In the genomic region with DNA sequence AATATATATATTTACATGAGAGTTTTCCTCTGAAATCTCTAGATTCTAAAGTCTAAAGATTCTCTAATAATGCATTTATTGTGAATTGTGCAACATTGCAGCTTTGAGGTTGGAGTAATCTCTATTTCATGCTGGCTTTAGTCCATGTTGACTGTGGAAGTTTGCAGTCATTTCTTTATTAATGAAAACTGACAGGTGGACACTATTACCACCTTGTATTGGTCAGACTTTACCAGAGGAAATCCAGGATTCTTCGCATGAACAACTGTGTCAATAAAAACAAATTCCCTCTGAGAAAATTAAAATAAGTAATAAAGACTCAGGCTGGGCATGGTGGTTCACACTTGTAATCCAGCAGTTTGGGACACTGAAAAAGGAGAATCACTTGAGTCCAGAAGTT, we compare ENCODE assay signal across 18 cellular contexts.
DNase-seq lines count a peak whose midpoint lies in the region; ATAC-seq lines count a peak whose summit lies in the region.
"Had no signal": no experiment of that assay in that cellular context is flagged by ENCODE, and none has a peak within 500 bp of the region (broad histone marks: within the 10 kb centered on the region; RNA-seq: fewer than 3 reads in every experiment).

No MANE protein-coding gene starts in this region.

- H3K27me3 ChIP-seq in adipocyte (replicated peaks; ENCODE audit: control insufficient read depth, insufficient read depth, low read length): peaks cover 34% of the 10 kb centered on the region

- no peaks in the 10 kb centered on the region for H3K36me3 ChIP-seq in adipocyte (ENCODE audit: control insufficient read depth, insufficient read depth, low read length, severe bottlenecking)
- H3K36me3 ChIP-seq: HAP-1 had no signal

- no peak overlapping the region for H3K9ac ChIP-seq in adipocyte (ENCODE audit: low read length)

- no peak overlapping the region for H3K27ac Mint-ChIP-seq in activated T-cell treated with anti-CD3 and anti-CD28 coated beads, Interleukin-2, amount 50 U/mL, for 72 hours
- H3K27ac Mint-ChIP-seq: CD4-positive, alpha-beta memory T cell; HFFc6 had no signal

- no peaks in the 10 kb centered on the region for H3K4me1 ChIP-seq in adipocyte (ENCODE audit: control insufficient read depth, insufficient read depth, low read length)
- H3K4me1 ChIP-seq: HAP-1 had no signal

- H3K4me1 Mint-ChIP-seq in activated T-cell treated with anti-CD3 and anti-CD28 coated beads, Interleukin-2, amount 50 U/mL, for 4 hours (ENCODE audit: low read depth): no peaks in the 10 kb centered on the region
- H3K4me1 Mint-ChIP-seq in activated T-cell treated with anti-CD3 and anti-CD28 coated beads, Interleukin-2, amount 50 U/mL, for 72 hours (ENCODE audit: low read depth): no peaks in the 10 kb centered on the region
- H3K4me1 Mint-ChIP-seq: CD4-positive, alpha-beta memory T cell had no signal

- H3K9me3 ChIP-seq in adipocyte (ENCODE audit: control insufficient read depth, low read length): no peaks in the 10 kb centered on the region
- H3K9me3 ChIP-seq: HAP-1 had no signal

- H3K9me3 Mint-ChIP-seq in activated T-cell treated with anti-CD3 and anti-CD28 coated beads, Interleukin-2, amount 50 U/mL, for 4 hours: no peaks in the 10 kb centered on the region
- no peaks in the 10 kb centered on the region for H3K9me3 Mint-ChIP-seq in activated T-cell treated with anti-CD3 and anti-CD28 coated beads, Interleukin-2, amount 50 U/mL, for 72 hours
- H3K9me3 Mint-ChIP-seq: CD4-positive, alpha-beta memory T cell; HFFc6 had no signal

- DNase-seq in LHCN-M2 (ENCODE audit: low read depth) (peak; percentile 61), adipocyte (ENCODE audit: low read depth) (peak; percentile 39), iris pigment epithelial cell (ENCODE audit: low read depth) (peak; percentile 14), skeletal muscle cell (ENCODE audit: low read depth) (peak; percentile 5), Kasumi-1 (lab: John Stamatoyannopoulos, UW) (no peak), NOMO-1 (lab: John Stamatoyannopoulos, UW; ENCODE audit: unreplicated experiment in 2 of 2) (no peak)
- no peak for DNase-seq in activated T-cell treated with anti-CD3 and anti-CD28 coated beads, Interleukin-2, amount 50 U/mL, for 4 hours
- DNase-seq in activated T-cell treated with anti-CD3 and anti-CD28 coated beads, Interleukin-2, amount 50 U/mL, for 72 hours: no peak
- DNase-seq: C1 segment of cervical spinal cord; Calu3; CD4-positive, alpha-beta memory T cell; COR-L47; DMS53; DMS79 treated with DMSO at 0.1 percent for 48 hours; GF-D8; GOT3; HFFc6 had no signal

- no peak overlapping the region for H3K4me3 Mint-ChIP-seq in activated T-cell treated with anti-CD3 and anti-CD28 coated beads, Interleukin-2, amount 50 U/mL, for 4 hours
- no peak overlapping the region for H3K4me3 Mint-ChIP-seq in activated T-cell treated with anti-CD3 and anti-CD28 coated beads, Interleukin-2, amount 50 U/mL, for 72 hours
- H3K4me3 Mint-ChIP-seq: CD4-positive, alpha-beta memory T cell; HFFc6 had no signal

- ATAC-seq in activated T-cell treated with anti-CD3 and anti-CD28 coated beads, Interleukin-2, amount 50 U/mL, for 4 hours: no peak
- ATAC-seq in activated T-cell treated with anti-CD3 and anti-CD28 coated beads, Interleukin-2, amount 50 U/mL, for 72 hours (replicated peaks in 1 of 2): no peak

- no peaks in the 10 kb centered on the region for H3K36me3 Mint-ChIP-seq in activated T-cell treated with anti-CD3 and anti-CD28 coated beads, Interleukin-2, amount 50 U/mL, for 4 hours (ENCODE audit: insufficient read depth)
- H3K36me3 Mint-ChIP-seq in activated T-cell treated with anti-CD3 and anti-CD28 coated beads, Interleukin-2, amount 50 U/mL, for 72 hours (ENCODE audit: insufficient read depth in 2 of 2): no peaks in the 10 kb centered on the region
- H3K36me3 Mint-ChIP-seq: CD4-positive, alpha-beta memory T cell had no signal

- H3K27me3 Mint-ChIP-seq in activated T-cell treated with anti-CD3 and anti-CD28 coated beads, Interleukin-2, amount 50 U/mL, for 4 hours (ENCODE audit: low read depth): no peaks in the 10 kb centered on the region
- no peaks in the 10 kb centered on the region for H3K27me3 Mint-ChIP-seq in activated T-cell treated with anti-CD3 and anti-CD28 coated beads, Interleukin-2, amount 50 U/mL, for 72 hours (ENCODE audit: low read depth)

- H3K4me3 ChIP-seq in adipocyte (ENCODE audit: low read length) (no peak overlapping the region), skeletal muscle cell (ENCODE audit: low read depth, low read length) (no peak overlapping the region)
- H3K4me3 ChIP-seq: HAP-1 had no signal

Comparison
In these comparisons a context has a peak if more than half of its experiments do, and no peak if none do; other contexts are left out.
1. DNase-seq: peak in LHCN-M2 (single experiment), adipocyte (single experiment), iris pigment epithelial cell (single experiment) and skeletal muscle cell (single experiment); none in activated T-cell treated with anti-CD3 and anti-CD28 coated beads, Interleukin-2, amount 50 U/mL, for 4 hours (single experiment), Kasumi-1 (0 of 2), activated T-cell treated with anti-CD3 and anti-CD28 coated beads, Interleukin-2, amount 50 U/mL, for 72 hours (0 of 2) and NOMO-1 (0 of 2).